Comparison of ENCODE assay signal across 34 cellular contexts in the genomic region with DNA sequence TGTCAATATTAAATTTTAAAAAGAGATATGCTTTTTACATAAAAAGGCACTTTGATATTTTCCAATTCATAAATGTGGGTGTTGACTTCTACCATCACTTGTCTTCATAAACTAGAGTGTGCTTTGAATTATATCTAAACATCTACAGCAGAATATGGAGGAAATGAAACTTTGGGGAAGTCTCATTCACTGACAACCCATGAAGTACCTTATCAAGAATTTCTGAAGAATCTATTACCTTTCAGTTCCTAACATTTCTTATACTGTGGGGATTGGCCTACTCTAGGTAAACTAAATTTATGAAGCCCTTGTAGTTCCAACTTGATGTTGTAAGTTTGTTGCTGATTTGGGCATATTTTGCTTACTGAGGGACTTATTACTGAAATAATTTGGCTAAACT.
"Had no signal": no experiment of that assay in that cellular context is flagged by ENCODE, and none has a peak within 500 bp of the region (broad histone marks: within the 10 kb centered on the region; RNA-seq: fewer than 3 reads in every experiment).

No MANE protein-coding gene starts in this region.

- DNase-seq: Karpas-422, Kasumi-1, KG1, MG63, MM.1S, MV-4-11, NCI-H1048, NCI-H1092, NCI-H1092 treated with DMSO at 0.1 percent for 48 hours, NCI-H1105, NCI-H1105 treated with DMSO at 0.1 percent for 48 hours, NCI-H1417, NCI-H1417 treated with DMSO at 0.1 percent for 48 hours, NCI-H1436, NCI-H1436 treated with DMSO at 0.1 percent for 48 hours, NCI-H146, NCI-H1694, NCI-H1694 treated with DMSO at 0.1 percent for 48 hours, NCI-H187, NCI-H187 treated with DMSO at 0.1 percent for 48 hours, NCI-H1930, NCI-H2029, NCI-H2029 treated with DMSO at 0.1 percent for 48 hours, NCI-H2081, NCI-H2081 treated with DMSO at 0.1 percent for 48 hours, NCI-H2107, NCI-H2171, NCI-H2171 treated with DMSO at 0.1 percent for 48 hours, NCI-H2227 treated with DMSO at 0.1 percent for 48 hours, NCI-H226, NCI-H345, NCI-H446, NCI-H446 treated with DMSO at 0.1 percent for 48 hours, NCI-H510A had no signal
